ENCODE assay signal across 1 cellular context in genomic region chr1:212158912-212159796, GRCh38.
A peak's percentile ranks its signal among the peaks of the same experiment; 100 is the strongest.
TF ChIP-seq lines count a peak whose summit lies in the region.

No MANE protein-coding gene starts in this region.

TF ChIP-seq in HepG2, 621 proteins besides CTCF, POLR2A, EP300 and RAD21 (continued from another document and continues in another):
- TF ChIP-seq ARID4A (CRISPR knock-in tag; IDR thresholded peaks at IDR 0.05; ENCODE audit: borderline replicate concordance) (no peak), ATF3 (CRISPR knock-in tag; IDR thresholded peaks at IDR 0.05) (no peak), YY1 (IDR thresholded peaks at IDR 0.05; ENCODE audit: insufficient read depth, insufficient replicate concordance, low read depth, low read length) (no peak), MAX (IDR thresholded peaks at IDR 0.05) (no peak), FOXA3 (CRISPR knock-in tag; IDR thresholded peaks at IDR 0.05) (no peak), ZNF512B (CRISPR knock-in tag; IDR thresholded peaks at IDR 0.05; ENCODE audit: borderline replicate concordance) (no peak), ZBTB43 (CRISPR knock-in tag; conservative IDR thresholded peaks at IDR 0.05) (no peak), ETS1 (CRISPR knock-in tag; IDR thresholded peaks at IDR 0.05) (no peak), SALL1 (CRISPR knock-in tag; IDR thresholded peaks at IDR 0.05) (peak; percentile 57), SCMH1 (CRISPR knock-in tag; IDR thresholded peaks at IDR 0.05; ENCODE audit: borderline replicate concordance) (no peak), FOXP4 (CRISPR knock-in tag; IDR thresholded peaks at IDR 0.05) (no peak), PHB2 (IDR thresholded peaks at IDR 0.05; ENCODE audit: partially characterized antibody) (no peak), PHF21A (CRISPR knock-in tag; IDR thresholded peaks at IDR 0.05) (0 out of 2 replicates have a peak, but pooled peaks have one; percentile 37), STAT6 (CRISPR knock-in tag; IDR thresholded peaks at IDR 0.05; ENCODE audit: borderline replicate concordance) (no peak), SIN3A (IDR thresholded peaks at IDR 0.05; ENCODE audit: borderline replicate concordance, low read depth, low read length) (no peak), BHLHE40 (IDR thresholded peaks at IDR 0.05; ENCODE audit: low read length) (no peak), ZBTB14 (CRISPR knock-in tag; IDR thresholded peaks at IDR 0.05) (no peak), PCBP1 (IDR thresholded peaks at IDR 0.05; ENCODE audit: borderline replicate concordance, low read depth, low read length) (no peak), ZNF33B (CRISPR knock-in tag; IDR thresholded peaks at IDR 0.05) (no peak), RBAK (CRISPR knock-in tag; IDR thresholded peaks at IDR 0.05) (no peak), PATZ1 (CRISPR knock-in tag; IDR thresholded peaks at IDR 0.05) (0 out of 2 replicates have a peak, but pooled peaks have one; percentile 24), ZNF781 (CRISPR knock-in tag; IDR thresholded peaks at IDR 0.05; ENCODE audit: borderline replicate concordance, not compliant biosample characterization) (no peak), ZNF138 (CRISPR knock-in tag; IDR thresholded peaks at IDR 0.05; ENCODE audit: low read depth) (no peak), ZNF746 (CRISPR knock-in tag; IDR thresholded peaks at IDR 0.05) (no peak), KLF9 (CRISPR knock-in tag; IDR thresholded peaks at IDR 0.05; ENCODE audit: low read depth) (no peak), PITX1 (CRISPR knock-in tag; IDR thresholded peaks at IDR 0.05) (0 out of 2 replicates have a peak, but pooled peaks have one; percentile 22), ZNF24 (IDR thresholded peaks at IDR 0.05) (no peak), NFE2L1 (CRISPR knock-in tag; IDR thresholded peaks at IDR 0.05; ENCODE audit: borderline replicate concordance) (no peak), ZNF225 (CRISPR knock-in tag; IDR thresholded peaks at IDR 0.05) (no peak), HOXD1 (CRISPR knock-in tag; IDR thresholded peaks at IDR 0.05) (no peak), ARNT (IDR thresholded peaks at IDR 0.05) (no peak), ZNF607 (CRISPR knock-in tag; IDR thresholded peaks at IDR 0.05; ENCODE audit: borderline replicate concordance) (no peak), ZSCAN22 (CRISPR knock-in tag; IDR thresholded peaks at IDR 0.05) (no peak), ZNF562 (CRISPR knock-in tag; IDR thresholded peaks at IDR 0.05; ENCODE audit: borderline replicate concordance) (no peak), ZSCAN29 (CRISPR knock-in tag; conservative IDR thresholded peaks at IDR 0.05) (no peak), ZNF574 (CRISPR knock-in tag; IDR thresholded peaks at IDR 0.05) (no peak), ZNF557 (CRISPR knock-in tag; IDR thresholded peaks at IDR 0.05) (no peak), ZNF260 (CRISPR knock-in tag; IDR thresholded peaks at IDR 0.05; ENCODE audit: borderline replicate concordance, low read depth) (no peak), REPIN1 (CRISPR knock-in tag; IDR thresholded peaks at IDR 0.05; ENCODE audit: borderline replicate concordance, low read depth) (no peak), ZNF121 (CRISPR knock-in tag; IDR thresholded peaks at IDR 0.05) (no peak)
